10 cellular contexts compared by ENCODE assay signal in the genomic region with DNA sequence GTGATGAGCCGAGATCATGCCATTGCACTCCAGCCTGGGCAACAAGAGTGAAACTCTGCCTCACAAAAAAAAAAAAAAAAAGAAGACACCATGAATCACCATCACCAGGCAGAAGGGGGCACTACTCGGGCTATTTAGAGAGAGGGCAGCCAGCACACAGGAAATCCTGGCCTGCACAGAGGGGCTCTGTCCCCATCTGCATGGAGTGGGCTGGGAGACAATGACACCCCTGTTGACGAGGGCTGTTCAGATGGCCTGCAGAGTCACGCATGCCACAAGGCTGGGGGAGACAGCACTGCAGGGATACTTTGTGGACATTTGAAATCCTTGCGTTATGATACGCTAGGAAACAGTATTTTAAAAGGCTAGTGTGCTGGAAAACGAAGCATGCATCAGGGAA. TPM values are rescaled to one million over a fixed set of nuclear protein-coding genes. Genes with fewer than 3 reads are reported as not detected.
DNase-seq lines count a peak whose midpoint lies in the region; ATAC-seq and TF ChIP-seq lines count a peak whose summit lies in the region.
"Had no signal": no experiment of that assay in that cellular context is flagged by ENCODE, and none has a peak within 500 bp of the region (broad histone marks: within the 10 kb centered on the region; RNA-seq: fewer than 3 reads in every experiment).

No MANE protein-coding gene starts in this region.

- peaks cover 50% of the 10 kb centered on the region for H3K4me1 ChIP-seq in psoas muscle

- WGBS in psoas muscle, 3 donors: 59 to 77% (median 65%) methylated on average over 7 of the region's 7 CpGs

- H3K4me3 ChIP-seq in epithelial cell of proximal tubule (ENCODE audit: low read depth, low read length): no peak overlapping the region
- H3K4me3 ChIP-seq in psoas muscle: no peak overlapping the region
- H3K4me3 ChIP-seq: spleen had no signal

- H3K27me3 ChIP-seq in psoas muscle (ENCODE audit: insufficient read depth in 3 of 3, low read length in 2 of 3): no peaks in the 10 kb centered on the region

- peak; percentile 64 for DNase-seq in ELF-1 (ENCODE audit: low read depth, low spot score)
- DNase-seq in NCI-H82 treated with DMSO at 0.1 percent for 48 hours (lab: John Stamatoyannopoulos, UW; ENCODE audit: unreplicated experiment): peak; percentile 47
- DNase-seq in epithelial cell of proximal tubule (ENCODE audit: low read depth): no peak
- DNase-seq in psoas muscle: peak in 1 of 2 donors; percentile 54
- no peak for DNase-seq in NCI-H2107 (lab: John Stamatoyannopoulos, UW)
- no peak for DNase-seq in activated CD4-positive, alpha-beta T cell treated with anti-CD3 and anti-CD28 coated beads for 4 hours
- no peak for DNase-seq in activated CD4-positive, alpha-beta T cell treated with anti-CD3 and anti-CD28 coated beads for 48 hours
- DNase-seq in NCI-H2081 (lab: John Stamatoyannopoulos, UW): no peak
- DNase-seq: activated CD4-positive, alpha-beta T cell treated with anti-CD3 and anti-CD28 coated beads for 36 hours; spleen had no signal

- H3K36me3 ChIP-seq in psoas muscle (ENCODE audit: insufficient read depth in 1 of 2, low read depth in 1 of 2): no peaks in the 10 kb centered on the region
- H3K36me3 ChIP-seq: spleen had no signal

- no peaks in the 10 kb centered on the region for H3K9me3 ChIP-seq in psoas muscle
- H3K9me3 ChIP-seq: spleen had no signal

- ATAC-seq in psoas muscle: peak; percentile 44 to 54 (median 52)
- ATAC-seq: activated CD4-positive, alpha-beta T cell treated with anti-CD3 and anti-CD28 coated beads for 36 hours had no signal

- peak; percentile 37 for TF ChIP-seq CTCF in epithelial cell of proximal tubule (conservative IDR thresholded peaks at IDR 0.05; ENCODE audit: low read depth, low read length)
- TF ChIP-seq CTCF in psoas muscle (IDR thresholded peaks at IDR 0.05): peak; percentile 6

- peak overlapping the region; percentile 39 for H3K27ac ChIP-seq in psoas muscle
- H3K27ac ChIP-seq: spleen had no signal

- intact Hi-C loops in psoas muscle (cut with DNase I): no loop called here

RNA-seq across cellular contexts. Expression of a gene that starts 48.3 kb away (rescaled TPM):
- total RNA-seq in epithelial cell of proximal tubule: 14.4 and 14.5 TPM in 2 replicates
- total RNA-seq in psoas muscle: 10 to 100 TPM; 31.1 to 67.2 (median 47.4) TPM
- polyA plus RNA-seq in psoas muscle: 10 to 100 TPM; 28.0 to 56.5 (median 46.4) TPM

RNA-seq across cellular contexts. Expression of a gene that starts 57.1 kb away (rescaled TPM):
- total RNA-seq in epithelial cell of proximal tubule (27.0 and 82.9 TPM in 2 replicates), psoas muscle (10 to 100 TPM; 27.2 to 58.0 (median 40.4) TPM)
- 10 to 100 TPM; 49.2 to 91.1 (median 76.2) TPM for polyA plus RNA-seq in psoas muscle

Comparison
In these comparisons a context has a peak if more than half of its experiments do, and no peak if none do; other contexts are left out.
1. DNase-seq: peak in ELF-1 (single experiment) and NCI-H82 treated with DMSO at 0.1 percent for 48 hours (single experiment); none in epithelial cell of proximal tubule (single experiment), NCI-H2107 (single experiment), activated CD4-positive, alpha-beta T cell treated with anti-CD3 and anti-CD28 coated beads for 4 hours (0 of 2), activated CD4-positive, alpha-beta T cell treated with anti-CD3 and anti-CD28 coated beads for 48 hours (single experiment) and NCI-H2081 (0 of 2).